In genomic region chr10:125060851-125061556, GRCh38 we compare ENCODE assay signal across 1 cellular context.
A peak's percentile ranks its signal among the peaks of the same experiment; 100 is the strongest.
TF ChIP-seq lines count a peak whose summit lies in the region.

No MANE protein-coding gene starts in this region.

TF ChIP-seq in HEK293, 187 proteins besides CTCF, POLR2A, EP300 and RAD21 (continued from another document):
- TF ChIP-seq ZNF362 (tag by site-specific recombination; IDR thresholded peaks at IDR 0.05) (no peak), ZNF391 (tag by site-specific recombination; IDR thresholded peaks at IDR 0.05; ENCODE audit: borderline replicate concordance, low read depth) (no peak), ZNF521 (tag by site-specific recombination; IDR thresholded peaks at IDR 0.05) (no peak), ZNF341 (tag by site-specific recombination; IDR thresholded peaks at IDR 0.05; ENCODE audit: low read depth) (peak; percentile 22; the same call in 1 of the 2 replicates), ZNF280C (tag by site-specific recombination; IDR thresholded peaks at IDR 0.05) (no peak), ZBTB26 (tag by site-specific recombination; optimal IDR thresholded peaks at IDR 0.05) (no peak), ZNF184 (tag by site-specific recombination; IDR thresholded peaks at IDR 0.05) (no peak), ZNF248 (tag by site-specific recombination; IDR thresholded peaks at IDR 0.05) (no peak), ZNF274 (IDR thresholded peaks at IDR 0.05; ENCODE audit: low read length) (no peak), ZNF274 (tag by site-specific recombination; IDR thresholded peaks at IDR 0.05; ENCODE audit: borderline replicate concordance) (no peak), ZNF747 (tag by site-specific recombination; IDR thresholded peaks at IDR 0.05) (no peak), KLF1 (tag by site-specific recombination; IDR thresholded peaks at IDR 0.05) (peak; percentile 51), ZNF837 (tag by site-specific recombination; IDR thresholded peaks at IDR 0.05) (no peak), ZNF239 (tag by site-specific recombination; IDR thresholded peaks at IDR 0.05) (no peak), PRDM6 (tag by site-specific recombination; IDR thresholded peaks at IDR 0.05) (no peak), ZNF560 (tag by site-specific recombination; IDR thresholded peaks at IDR 0.05; ENCODE audit: borderline replicate concordance) (no peak), ZNF600 (tag by site-specific recombination; IDR thresholded peaks at IDR 0.05) (no peak), PRDM4 (tag by site-specific recombination; IDR thresholded peaks at IDR 0.05) (no peak), ZSCAN4 (tag by site-specific recombination; IDR thresholded peaks at IDR 0.05) (no peak), ZNF654 (tag by site-specific recombination; IDR thresholded peaks at IDR 0.05; ENCODE audit: low read depth) (peak; percentile 44)
